In the genomic region with DNA sequence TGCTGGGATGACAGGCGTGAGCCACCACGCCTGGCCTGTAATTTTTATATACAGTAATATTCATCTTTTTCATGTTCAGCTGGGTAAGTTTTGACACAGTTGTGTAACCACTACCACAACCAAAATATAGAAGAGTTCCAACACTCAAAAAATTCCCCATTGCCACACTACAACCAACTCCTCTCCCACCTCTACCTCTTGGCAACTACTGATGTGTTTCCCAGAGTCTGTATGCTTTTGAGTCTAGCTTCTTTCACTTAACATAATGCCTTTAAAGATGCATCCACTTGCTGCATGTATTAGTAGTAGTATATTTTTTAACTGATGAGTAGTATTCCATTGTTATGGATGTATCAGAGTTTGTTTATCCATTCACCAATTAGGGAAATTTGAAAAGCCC, we compare ENCODE assay signal across 8 cellular contexts.
DNase-seq lines count a peak whose midpoint lies in the region; ATAC-seq and TF ChIP-seq lines count a peak whose summit lies in the region.

No MANE protein-coding gene starts in this region.

- CTCF ChIA-PET in Calu3 (lab: Charles Lee) = interaction anchor here (0.6 kb wide), 1 partner anchor 123 kb away, joined by 5 read pairs; no protein-coding TSS in a partner anchor

- peaks cover 53% of the 10 kb centered on the region for H3K4me1 Mint-ChIP-seq in activated T-cell treated with anti-CD3 and anti-CD28 coated beads, Interleukin-2, amount 50 U/mL, for 4 hours (ENCODE audit: low read depth)
- H3K4me1 Mint-ChIP-seq in stimulated activated effector memory CD8-positive, alpha-beta T cell treated with anti-CD3 and anti-CD28 coated beads, Interleukin-12 subunit alpha, Interleukin-12 subunit beta, amount 100 ng/mL, for 72 hours = peaks cover 53% of the 10 kb centered on the region
- H3K4me1 Mint-ChIP-seq in Calu3 (ENCODE audit: low read depth, unreplicated experiment) = peaks cover 5% of the 10 kb centered on the region

- H3K4me3 Mint-ChIP-seq in activated T-cell treated with anti-CD3 and anti-CD28 coated beads, Interleukin-2, amount 50 U/mL, for 4 hours = peak overlapping the region; percentile 33
- H3K4me3 Mint-ChIP-seq in stimulated activated effector memory CD8-positive, alpha-beta T cell treated with anti-CD3 and anti-CD28 coated beads, Interleukin-12 subunit alpha, Interleukin-12 subunit beta, amount 100 ng/mL, for 72 hours = peak overlapping the region; percentile 16
- no peak overlapping the region for H3K4me3 Mint-ChIP-seq in Calu3 (ENCODE audit: low read depth, unreplicated experiment)

- TF ChIP-seq CTCF in Calu3 (IDR thresholded peaks at IDR 0.05; ENCODE audit: unreplicated experiment) = no peak

- peak overlapping the region; percentile 75 for H3K27ac Mint-ChIP-seq in stimulated activated effector memory CD8-positive, alpha-beta T cell treated with anti-CD3 and anti-CD28 coated beads, Interleukin-12 subunit alpha, Interleukin-12 subunit beta, amount 100 ng/mL, for 72 hours
- H3K27ac Mint-ChIP-seq in Calu3 (ENCODE audit: unreplicated experiment) = no peak overlapping the region

- peak; percentile 60 to 61 for ATAC-seq in activated T-cell treated with anti-CD3 and anti-CD28 coated beads, Interleukin-2, amount 50 U/mL, for 4 hours
- ATAC-seq in GM21786 (IDR thresholded peaks at IDR 0.05; ENCODE audit: unreplicated experiment) (peak; percentile 30), HG03457 (IDR thresholded peaks at IDR 0.05; ENCODE audit: unreplicated experiment) (peak; percentile 33)
- peak; percentile 81 for ATAC-seq in stimulated activated effector memory CD8-positive, alpha-beta T cell treated with anti-CD3 and anti-CD28 coated beads, Interleukin-12 subunit alpha, Interleukin-12 subunit beta, amount 100 ng/mL, for 72 hours

- peaks cover 4% of the 10 kb centered on the region for H3K9me3 Mint-ChIP-seq in activated T-cell treated with anti-CD3 and anti-CD28 coated beads, Interleukin-2, amount 50 U/mL, for 4 hours
- no peaks in the 10 kb centered on the region for H3K9me3 Mint-ChIP-seq in stimulated activated effector memory CD8-positive, alpha-beta T cell treated with anti-CD3 and anti-CD28 coated beads, Interleukin-12 subunit alpha, Interleukin-12 subunit beta, amount 100 ng/mL, for 72 hours
- H3K9me3 Mint-ChIP-seq in Calu3 (ENCODE audit: low read depth, unreplicated experiment) = no peaks in the 10 kb centered on the region

- H3K36me3 Mint-ChIP-seq in activated T-cell treated with anti-CD3 and anti-CD28 coated beads, Interleukin-2, amount 50 U/mL, for 4 hours (ENCODE audit: insufficient read depth) = peaks cover 4% of the 10 kb centered on the region
- H3K36me3 Mint-ChIP-seq in stimulated activated effector memory CD8-positive, alpha-beta T cell treated with anti-CD3 and anti-CD28 coated beads, Interleukin-12 subunit alpha, Interleukin-12 subunit beta, amount 100 ng/mL, for 72 hours = no peaks in the 10 kb centered on the region
- peaks cover 4% of the 10 kb centered on the region for H3K36me3 Mint-ChIP-seq in Calu3 (ENCODE audit: insufficient read depth, unreplicated experiment)

- no peak for DNase-seq in activated T-cell treated with anti-CD3 and anti-CD28 coated beads, Interleukin-2, amount 50 U/mL, for 4 hours
- DNase-seq in activated T-cell treated with anti-CD3 and anti-CD28 coated beads, Interleukin-2, amount 50 U/mL, for 1 hour = no peak
- DNase-seq in stimulated activated effector memory CD8-positive, alpha-beta T cell treated with anti-CD3 and anti-CD28 coated beads, Interleukin-12 subunit alpha, Interleukin-12 subunit beta, amount 100 ng/mL, for 72 hours (ENCODE audit: low spot score in 2 of 2) = no peak
- DNase-seq in Calu3 = no peak
- DNase-seq in SHP77 treated with DMSO at 0.1 percent for 48 hours (lab: John Stamatoyannopoulos, UW) = no peak
- DNase-seq in OCI-M1 (lab: John Stamatoyannopoulos, UW) = no peak

- intact Hi-C loops in Calu3 (cut with micrococcal nuclease; ENCODE audit: unreplicated experiment) = no loop called here

- no peaks in the 10 kb centered on the region for H3K27me3 Mint-ChIP-seq in activated T-cell treated with anti-CD3 and anti-CD28 coated beads, Interleukin-2, amount 50 U/mL, for 4 hours (ENCODE audit: low read depth)
- no peaks in the 10 kb centered on the region for H3K27me3 Mint-ChIP-seq in Calu3 (ENCODE audit: unreplicated experiment)

- BruUV-seq in Calu3 (replicated peaks; lab: Mats Ljungman, UMichigan) = no TSS peak

Comparison
In these comparisons a context has a peak if more than half of its experiments do, and no peak if none do; other contexts are left out.
1. ATAC-seq: peak in every context shown above with its lines; median percentile 81 in stimulated activated effector memory CD8-positive, alpha-beta T cell treated with anti-CD3 and anti-CD28 coated beads, Interleukin-12 subunit alpha, Interleukin-12 subunit beta, amount 100 ng/mL, for 72 hours; 60 in activated T-cell treated with anti-CD3 and anti-CD28 coated beads, Interleukin-2, amount 50 U/mL, for 4 hours; 33 in HG03457; 30 in GM21786.